11 cellular contexts compared by ENCODE assay signal in the genomic region with DNA sequence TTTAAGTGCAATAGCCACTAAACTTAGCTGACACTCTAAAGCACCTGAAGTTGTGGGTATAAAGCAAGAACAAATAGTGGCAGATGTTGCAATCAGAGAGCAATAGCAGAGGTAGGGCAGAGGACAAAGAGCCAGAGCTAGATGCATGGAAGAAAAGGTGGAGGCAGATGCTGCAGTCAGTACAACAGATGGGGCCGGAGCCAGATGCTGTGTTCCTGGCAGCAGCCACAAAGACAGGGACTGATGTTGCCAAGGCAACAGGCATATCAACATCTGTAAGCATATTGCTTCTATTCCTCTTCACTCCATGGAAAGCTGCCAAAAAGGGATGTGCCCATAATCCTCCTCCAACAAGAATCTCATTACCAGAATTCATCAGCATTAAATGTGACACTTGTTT.
A peak's percentile ranks its signal among the peaks of the same experiment; 100 is the strongest.
DNase-seq lines count a peak whose midpoint lies in the region; ATAC-seq and TF ChIP-seq lines count a peak whose summit lies in the region.
"Had no signal": no experiment of that assay in that cellular context is flagged by ENCODE, and none has a peak within 500 bp of the region (broad histone marks: within the 10 kb centered on the region; RNA-seq: fewer than 3 reads in every experiment).

No MANE protein-coding gene starts in this region.

- H3K4me3 ChIP-seq in GM23338 (no peak overlapping the region), body of pancreas (no peak overlapping the region), lower lobe of right lung (no peak overlapping the region), coronary artery (no peak overlapping the region), ovary (no peak overlapping the region)

- DNase-seq in GM23338 (ENCODE audit: low spot score) (peak; percentile 56), NCI-H2196 treated with DMSO at 0.1 percent for 48 hours (lab: John Stamatoyannopoulos, UW; ENCODE audit: unreplicated experiment) (peak; percentile 1), body of pancreas (peak in 3 of 4 donors; percentile 13 to 47 (median 22)), lower lobe of right lung (no peak), coronary artery (ENCODE audit: low spot score) (no peak), ovary (no peak), DMS114 treated with DMSO at 0.1 percent for 48 hours (lab: John Stamatoyannopoulos, UW; ENCODE audit: unreplicated experiment) (no peak)
- DNase-seq in stimulated activated naive CD4-positive, alpha-beta T cell (lab: John Stamatoyannopoulos, UW): no peak
- DNase-seq: MM.1S, T-helper 1 cell had no signal

- H3K9me3 ChIP-seq in body of pancreas (no peaks in the 10 kb centered on the region), lower lobe of right lung (no peaks in the 10 kb centered on the region), ovary (no peaks in the 10 kb centered on the region)

- H3K36me3 ChIP-seq in GM23338 (ENCODE audit: insufficient read depth) (no peaks in the 10 kb centered on the region), body of pancreas (replicated peaks in 1 of 2; ENCODE audit: insufficient read depth in 1 of 2, low read depth in 2 of 2) (no peaks in the 10 kb centered on the region), lower lobe of right lung (no peaks in the 10 kb centered on the region), ovary (no peaks in the 10 kb centered on the region)

- H3K9me3 Mint-ChIP-seq in GM23338: no peaks in the 10 kb centered on the region; the same call in 2 of the 3 replicates
- H3K9me3 Mint-ChIP-seq: memory B cell had no signal

- H3K79me2 ChIP-seq in GM23338 (replicated peaks; ENCODE audit: insufficient read depth): no peaks in the 10 kb centered on the region

- no peak for TF ChIP-seq CTCF in GM23338 (conservative IDR thresholded peaks at IDR 0.05; ENCODE audit: low read depth in 2 of 2)
- TF ChIP-seq CTCF in body of pancreas (IDR thresholded peaks at IDR 0.05): no peak
- TF ChIP-seq CTCF in lower lobe of right lung (IDR thresholded peaks at IDR 0.05): no peak
- no peak for TF ChIP-seq CTCF in coronary artery (IDR thresholded peaks at IDR 0.05)
- TF ChIP-seq CTCF in ovary (IDR thresholded peaks at IDR 0.05): no peak

- H4K20me1 ChIP-seq in GM23338 (replicated peaks; ENCODE audit: insufficient read depth): no peaks in the 10 kb centered on the region

- intact Hi-C loops in body of pancreas (cut with DNase I): no loop called here
- intact Hi-C loops in lower lobe of right lung (cut with DNase I): no loop called here
- intact Hi-C loops in ovary (cut with DNase I): loop anchor here in 1 of 4 donors (2.0 kb wide), 1 partner anchor 56 kb away; no protein-coding TSS in a partner anchor

- H3K9me2 ChIP-seq in GM23338 (ENCODE audit: insufficient read depth): no peaks in the 10 kb centered on the region

- no peak for TF ChIP-seq EP300 in ovary (IDR thresholded peaks at IDR 0.05)

- H2AFZ ChIP-seq in GM23338: no peak overlapping the region

- no peaks in the 10 kb centered on the region for H3F3A ChIP-seq in GM23338 (replicated peaks; ENCODE audit: low read depth)

- no peak overlapping the region for H3K27ac ChIP-seq in GM23338 (ENCODE audit: low read depth)
- no peak overlapping the region for H3K27ac ChIP-seq in body of pancreas
- H3K27ac ChIP-seq in lower lobe of right lung: no peak overlapping the region
- no peak overlapping the region for H3K27ac ChIP-seq in coronary artery
- no peak overlapping the region for H3K27ac ChIP-seq in ovary

- no peak overlapping the region for H3K4me3 Mint-ChIP-seq in GM23338
- H3K4me3 Mint-ChIP-seq: memory B cell had no signal

- H3K27me3 ChIP-seq in GM23338 (ENCODE audit: insufficient read depth) (no peaks in the 10 kb centered on the region), body of pancreas (no peaks in the 10 kb centered on the region), lower lobe of right lung (ENCODE audit: low read depth) (no peaks in the 10 kb centered on the region), ovary (no peaks in the 10 kb centered on the region)

- no peak for TF ChIP-seq POLR2A in body of pancreas (IDR thresholded peaks at IDR 0.05)
- no peak for TF ChIP-seq POLR2A in ovary (IDR thresholded peaks at IDR 0.05)

- no peaks in the 10 kb centered on the region for H3K27me3 Mint-ChIP-seq in GM23338 (ENCODE audit: insufficient read depth, low read depth, poor library complexity)
- H3K27me3 Mint-ChIP-seq: memory B cell had no signal

- H3K27ac Mint-ChIP-seq in GM23338: no peak overlapping the region
- H3K27ac Mint-ChIP-seq: memory B cell had no signal

- no peaks in the 10 kb centered on the region for H3K36me3 Mint-ChIP-seq in GM23338 (ENCODE audit: low read depth)
- H3K36me3 Mint-ChIP-seq: memory B cell had no signal

- ATAC-seq in GM23338 (peak; percentile 48; the same call in 2 of the 3 replicates), body of pancreas (no peak), lower lobe of right lung (peak; percentile 70 to 71)

- H3K4me2 ChIP-seq in GM23338: no peak overlapping the region

- WGBS in body of pancreas, 2 donors: 70 to 90% methylated on average over 1 of the region's 1 CpG
- WGBS in ovary, 3 donors: 28 to 43% (median 34%) methylated on average over 1 of the region's 1 CpG

- no peaks in the 10 kb centered on the region for H3K4me1 Mint-ChIP-seq in GM23338
- H3K4me1 Mint-ChIP-seq: memory B cell had no signal

- H3K4me1 ChIP-seq in GM23338 (ENCODE audit: insufficient read depth): no peaks in the 10 kb centered on the region
- H3K4me1 ChIP-seq in body of pancreas: no peaks in the 10 kb centered on the region
- H3K4me1 ChIP-seq in lower lobe of right lung: peaks cover 6% of the 10 kb centered on the region
- peaks cover 1% of the 10 kb centered on the region for H3K4me1 ChIP-seq in ovary (ENCODE audit: insufficient read depth)

TF ChIP-seq in GM23338, 12 proteins besides CTCF, POLR2A, EP300 and RAD21 (continues in another document):
- TF ChIP-seq CREB1 (CRISPR knock-in tag; IDR thresholded peaks at IDR 0.05; ENCODE audit: low read depth) (no peak), STAT1 (IDR thresholded peaks at IDR 0.05; ENCODE audit: unreplicated experiment) (no peak), EZH2phosphoT487 (IDR thresholded peaks at IDR 0.05; ENCODE audit: unreplicated experiment) (no peak), NANOG (IDR thresholded peaks at IDR 0.05; ENCODE audit: borderline replicate concordance) (no peak), JUNB (IDR thresholded peaks at IDR 0.05; ENCODE audit: unreplicated experiment) (no peak), POLR2AphosphoS5 (IDR thresholded peaks at IDR 0.05; ENCODE audit: low read depth) (no peak), ZNF114 (CRISPR knock-in tag; IDR thresholded peaks at IDR 0.05) (no peak), ZNF331 (CRISPR knock-in tag; IDR thresholded peaks at IDR 0.05; ENCODE audit: low read depth) (no peak)
- TF ChIP-seq, protein P1, sequence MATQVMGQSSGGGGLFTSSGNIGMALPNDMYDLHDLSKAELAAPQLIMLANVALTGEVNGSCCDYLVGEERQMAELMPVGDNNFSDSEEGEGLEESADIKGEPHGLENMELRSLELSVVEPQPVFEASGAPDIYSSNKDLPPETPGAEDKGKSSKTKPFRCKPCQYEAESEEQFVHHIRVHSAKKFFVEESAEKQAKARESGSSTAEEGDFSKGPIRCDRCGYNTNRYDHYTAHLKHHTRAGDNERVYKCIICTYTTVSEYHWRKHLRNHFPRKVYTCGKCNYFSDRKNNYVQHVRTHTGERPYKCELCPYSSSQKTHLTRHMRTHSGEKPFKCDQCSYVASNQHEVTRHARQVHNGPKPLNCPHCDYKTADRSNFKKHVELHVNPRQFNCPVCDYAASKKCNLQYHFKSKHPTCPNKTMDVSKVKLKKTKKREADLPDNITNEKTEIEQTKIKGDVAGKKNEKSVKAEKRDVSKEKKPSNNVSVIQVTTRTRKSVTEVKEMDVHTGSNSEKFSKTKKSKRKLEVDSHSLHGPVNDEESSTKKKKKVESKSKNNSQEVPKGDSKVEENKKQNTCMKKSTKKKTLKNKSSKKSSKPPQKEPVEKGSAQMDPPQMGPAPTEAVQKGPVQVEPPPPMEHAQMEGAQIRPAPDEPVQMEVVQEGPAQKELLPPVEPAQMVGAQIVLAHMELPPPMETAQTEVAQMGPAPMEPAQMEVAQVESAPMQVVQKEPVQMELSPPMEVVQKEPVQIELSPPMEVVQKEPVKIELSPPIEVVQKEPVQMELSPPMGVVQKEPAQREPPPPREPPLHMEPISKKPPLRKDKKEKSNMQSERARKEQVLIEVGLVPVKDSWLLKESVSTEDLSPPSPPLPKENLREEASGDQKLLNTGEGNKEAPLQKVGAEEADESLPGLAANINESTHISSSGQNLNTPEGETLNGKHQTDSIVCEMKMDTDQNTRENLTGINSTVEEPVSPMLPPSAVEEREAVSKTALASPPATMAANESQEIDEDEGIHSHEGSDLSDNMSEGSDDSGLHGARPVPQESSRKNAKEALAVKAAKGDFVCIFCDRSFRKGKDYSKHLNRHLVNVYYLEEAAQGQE (IDR thresholded peaks at IDR 0.05; ENCODE audit: unreplicated experiment): no peak
- TF ChIP-seq, protein P2, sequence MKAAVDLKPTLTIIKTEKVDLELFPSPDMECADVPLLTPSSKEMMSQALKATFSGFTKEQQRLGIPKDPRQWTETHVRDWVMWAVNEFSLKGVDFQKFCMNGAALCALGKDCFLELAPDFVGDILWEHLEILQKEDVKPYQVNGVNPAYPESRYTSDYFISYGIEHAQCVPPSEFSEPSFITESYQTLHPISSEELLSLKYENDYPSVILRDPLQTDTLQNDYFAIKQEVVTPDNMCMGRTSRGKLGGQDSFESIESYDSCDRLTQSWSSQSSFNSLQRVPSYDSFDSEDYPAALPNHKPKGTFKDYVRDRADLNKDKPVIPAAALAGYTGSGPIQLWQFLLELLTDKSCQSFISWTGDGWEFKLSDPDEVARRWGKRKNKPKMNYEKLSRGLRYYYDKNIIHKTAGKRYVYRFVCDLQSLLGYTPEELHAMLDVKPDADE (IDR thresholded peaks at IDR 0.05): no peak

Comparison
In these comparisons a context has a peak if more than half of its experiments do, and no peak if none do; other contexts are left out.
1. DNase-seq: peak in GM23338 (single experiment), NCI-H2196 treated with DMSO at 0.1 percent for 48 hours (single experiment) and body of pancreas (3 of 4); none in lower lobe of right lung (single experiment), coronary artery (single experiment), ovary (0 of 5), stimulated activated naive CD4-positive, alpha-beta T cell (0 of 6) and DMS114 treated with DMSO at 0.1 percent for 48 hours (single experiment).